In genomic region chr2:43461461-43462073, GRCh38 we compare ENCODE assay signal across 9 cellular contexts.
DNase-seq lines count a peak whose midpoint lies in the region; ATAC-seq, FAIRE-seq and TF ChIP-seq lines count a peak whose summit lies in the region.
"Had no signal": no experiment of that assay in that cellular context is flagged by ENCODE, and none has a peak within 500 bp of the region (broad histone marks: within the 10 kb centered on the region; RNA-seq: fewer than 3 reads in every experiment).

No MANE protein-coding gene starts in this region.

- H3K36me3 Mint-ChIP-seq in endodermal cell (ENCODE audit: low read depth), result peaks cover 3% of the 10 kb centered on the region
- peaks cover 30% of the 10 kb centered on the region for H3K36me3 Mint-ChIP-seq in activated CD4-positive, alpha-beta T cell treated with anti-CD3 and anti-CD28 coated beads, Interleukin-2, amount 10 ng/mL, durations not matched to agents 24 days and 14 days (ENCODE audit: low read depth)

- no peak overlapping the region for H3K4me3 ChIP-seq in BE2C (ENCODE audit: low read depth, low read length)
- no peak overlapping the region for H3K4me3 ChIP-seq in endodermal cell (ENCODE audit: low read length)

- H3K27ac Mint-ChIP-seq in endodermal cell, result peak overlapping the region; percentile 12
- H3K27ac Mint-ChIP-seq in activated CD4-positive, alpha-beta T cell treated with anti-CD3 and anti-CD28 coated beads, Interleukin-2, amount 10 ng/mL, durations not matched to agents 24 days and 14 days, result no peak overlapping the region

- 92 to 93% methylated on average over 3 of the region's 3 CpGs for WGBS in endodermal cell (ENCODE audit: insufficient coverage in 1 of 2, insufficient read length in 1 of 2), 2 experiments

- no peak overlapping the region for H3K27ac ChIP-seq in endodermal cell (ENCODE audit: low read depth, low read length)
- H3K27ac ChIP-seq: epithelial cell of prostate had no signal

- no peaks in the 10 kb centered on the region for H3K9me3 ChIP-seq in BE2C
- H3K9me3 ChIP-seq in endodermal cell (ENCODE audit: control insufficient read depth, low read length), result no peaks in the 10 kb centered on the region

- ATAC-seq in GM19463 (IDR thresholded peaks at IDR 0.05; ENCODE audit: unreplicated experiment) (peak; percentile 91), HG03432 (IDR thresholded peaks at IDR 0.05; ENCODE audit: unreplicated experiment) (peak; percentile 87), HG03457 (IDR thresholded peaks at IDR 0.05; ENCODE audit: unreplicated experiment) (no peak)

- H3K4me3 Mint-ChIP-seq in endodermal cell, result no peak overlapping the region
- no peak overlapping the region for H3K4me3 Mint-ChIP-seq in activated CD4-positive, alpha-beta T cell treated with anti-CD3 and anti-CD28 coated beads, Interleukin-2, amount 10 ng/mL, durations not matched to agents 24 days and 14 days

- DNase-seq in BE2C (peak; percentile 23), endodermal cell (no peak), SW480 (ENCODE audit: low spot score) (no peak), H54 (ENCODE audit: insufficient read length, low spot score) (no peak)
- no peak for DNase-seq in activated CD4-positive, alpha-beta T cell treated with anti-CD3 and anti-CD28 coated beads, Interleukin-2, amount 10 ng/mL, durations not matched to agents 24 days and 14 days

- H3K4me1 ChIP-seq in BE2C (peaks cover 16% of the 10 kb centered on the region), endodermal cell (ENCODE audit: control insufficient read depth, insufficient read depth, low read length) (peaks cover 4% of the 10 kb centered on the region)

- FAIRE-seq in H54 (lab: Jason Lieb, UNC), result no peak

- intact Hi-C loops in activated CD4-positive, alpha-beta T cell treated with anti-CD3 and anti-CD28 coated beads, Interleukin-2, amount 10 ng/mL, durations not matched to agents 24 days and 14 days (cut with micrococcal nuclease), result no loop called here

- H3K9me3 Mint-ChIP-seq in endodermal cell, result no peaks in the 10 kb centered on the region
- H3K9me3 Mint-ChIP-seq in activated CD4-positive, alpha-beta T cell treated with anti-CD3 and anti-CD28 coated beads, Interleukin-2, amount 10 ng/mL, durations not matched to agents 24 days and 14 days, result no peaks in the 10 kb centered on the region

- TF ChIP-seq CTCF in BE2C (IDR thresholded peaks at IDR 0.05; ENCODE audit: low read depth, low read length), result no peak
- no peak for TF ChIP-seq CTCF in endodermal cell (conservative IDR thresholded peaks at IDR 0.05)

- H3K36me3 ChIP-seq in BE2C (no peaks in the 10 kb centered on the region; the same call in 1 of the 2 replicates), endodermal cell (ENCODE audit: control insufficient read depth, insufficient read depth, low read length) (no peaks in the 10 kb centered on the region)

- H3K27me3 ChIP-seq in BE2C, result no peaks in the 10 kb centered on the region
- H3K27me3 ChIP-seq in endodermal cell (ENCODE audit: control insufficient read depth, insufficient read depth, low read length, poor library complexity, severe bottlenecking), result no peaks in the 10 kb centered on the region

- peaks cover 50% of the 10 kb centered on the region for H3K4me1 Mint-ChIP-seq in endodermal cell
- peaks cover 19% of the 10 kb centered on the region for H3K4me1 Mint-ChIP-seq in activated CD4-positive, alpha-beta T cell treated with anti-CD3 and anti-CD28 coated beads, Interleukin-2, amount 10 ng/mL, durations not matched to agents 24 days and 14 days

- no peak overlapping the region for H3K9ac ChIP-seq in endodermal cell (ENCODE audit: extremely low read depth, low read length, poor library complexity, severe bottlenecking)

- no peaks in the 10 kb centered on the region for H3K27me3 Mint-ChIP-seq in endodermal cell (ENCODE audit: insufficient read depth)
- no peaks in the 10 kb centered on the region for H3K27me3 Mint-ChIP-seq in activated CD4-positive, alpha-beta T cell treated with anti-CD3 and anti-CD28 coated beads, Interleukin-2, amount 10 ng/mL, durations not matched to agents 24 days and 14 days

- no peak for TF ChIP-seq POLR2A in H54 (IDR thresholded peaks at IDR 0.05; ENCODE audit: low read depth, low read length)
